8 cellular contexts compared by ENCODE assay signal in genomic region chr3:178436773-178437172, GRCh38.
DNase-seq lines count a peak whose midpoint lies in the region; ATAC-seq and TF ChIP-seq lines count a peak whose summit lies in the region.

No MANE protein-coding gene starts in this region.

- H3K4me1 Mint-ChIP-seq in MCF 10A (ENCODE audit: insufficient read depth, unreplicated experiment): peaks cover 11% of the 10 kb centered on the region

- POLR2A ChIA-PET in MCF 10A (lab: Yijun Ruan, JAX): interaction anchor here (0.6 to 0.7 kb wide), 2 partner anchors 25 to 553 kb away, joined by 3 read pairs; no protein-coding TSS in a partner anchor

- no peak overlapping the region for H3K27ac Mint-ChIP-seq in MCF 10A (ENCODE audit: low read depth, unreplicated experiment)

- H3K9me3 ChIP-seq in breast epithelium: no peaks in the 10 kb centered on the region

- no peaks in the 10 kb centered on the region for H3K27me3 ChIP-seq in breast epithelium

- no peaks in the 10 kb centered on the region for H3K27me3 Mint-ChIP-seq in MCF 10A (ENCODE audit: insufficient read depth, unreplicated experiment)

- CTCF ChIA-PET in MCF 10A (lab: Yijun Ruan, JAX): interaction anchor here (0.5 to 9.2 kb wide), 17 partner anchors 10 to 823 kb away, joined by 3 to 143 read pairs (median 5); no protein-coding TSS in a partner anchor

- H3K36me3 ChIP-seq in breast epithelium: no peaks in the 10 kb centered on the region

- H3K4me3 ChIP-seq in breast epithelium: no peak overlapping the region

- TF ChIP-seq CTCF in MCF 10A (IDR thresholded peaks at IDR 0.05; ENCODE audit: unreplicated experiment) (peak; percentile 50), breast epithelium (IDR thresholded peaks at IDR 0.05) (peak in 1 of 3 donors; percentile 29)

- ATAC-seq in HG03432 (IDR thresholded peaks at IDR 0.05; ENCODE audit: unreplicated experiment) (peak; percentile 57), HG03045 (IDR thresholded peaks at IDR 0.05; ENCODE audit: unreplicated experiment) (no peak)

- TF ChIP-seq POLR2A in breast epithelium (IDR thresholded peaks at IDR 0.05): no peak

- H3K27ac ChIP-seq in breast epithelium: no peak overlapping the region

- DNase-seq in MCF 10A (ENCODE audit: unreplicated experiment): peak; percentile 37
- no peak for DNase-seq in breast epithelium (ENCODE audit: low spot score in 2 of 2)
- peak; percentile 82 for DNase-seq in NCI-H774 (lab: John Stamatoyannopoulos, UW)
- peak; percentile 77 for DNase-seq in dedifferentiated amniotic fluid mesenchymal stem cell (ENCODE audit: extremely low spot score)
- DNase-seq in midbrain (lab: John Stamatoyannopoulos, UW): peak; percentile 31
- DNase-seq in DMS79 treated with DMSO at 0.1 percent for 48 hours (lab: John Stamatoyannopoulos, UW): no peak

- no peaks in the 10 kb centered on the region for H3K36me3 Mint-ChIP-seq in MCF 10A (ENCODE audit: insufficient read depth, unreplicated experiment)

- H3K4me1 ChIP-seq in breast epithelium: no peaks in the 10 kb centered on the region

- H3K4me3 Mint-ChIP-seq in MCF 10A (ENCODE audit: unreplicated experiment): no peak overlapping the region

- no TSS peak for BruUV-seq in MCF 10A (replicated peaks; lab: Mats Ljungman, UMichigan)

- intact Hi-C loops in MCF 10A (cut with micrococcal nuclease) (loop anchor here (1.0 kb wide), 2 partner anchors 530 to 711 kb away; no protein-coding TSS in a partner anchor), breast epithelium (cut with DNase I; ENCODE audit: low total_unique reads) (no loop called here)

- H3K9me3 Mint-ChIP-seq in MCF 10A (ENCODE audit: unreplicated experiment): no peaks in the 10 kb centered on the region

Comparison
In these comparisons a context has a peak if more than half of its experiments do, and no peak if none do; other contexts are left out.
1. DNase-seq: peak in MCF 10A (single experiment), NCI-H774 (single experiment), dedifferentiated amniotic fluid mesenchymal stem cell (single experiment) and midbrain (single experiment); none in breast epithelium (0 of 2) and DMS79 treated with DMSO at 0.1 percent for 48 hours (single experiment).